In the genomic region with DNA sequence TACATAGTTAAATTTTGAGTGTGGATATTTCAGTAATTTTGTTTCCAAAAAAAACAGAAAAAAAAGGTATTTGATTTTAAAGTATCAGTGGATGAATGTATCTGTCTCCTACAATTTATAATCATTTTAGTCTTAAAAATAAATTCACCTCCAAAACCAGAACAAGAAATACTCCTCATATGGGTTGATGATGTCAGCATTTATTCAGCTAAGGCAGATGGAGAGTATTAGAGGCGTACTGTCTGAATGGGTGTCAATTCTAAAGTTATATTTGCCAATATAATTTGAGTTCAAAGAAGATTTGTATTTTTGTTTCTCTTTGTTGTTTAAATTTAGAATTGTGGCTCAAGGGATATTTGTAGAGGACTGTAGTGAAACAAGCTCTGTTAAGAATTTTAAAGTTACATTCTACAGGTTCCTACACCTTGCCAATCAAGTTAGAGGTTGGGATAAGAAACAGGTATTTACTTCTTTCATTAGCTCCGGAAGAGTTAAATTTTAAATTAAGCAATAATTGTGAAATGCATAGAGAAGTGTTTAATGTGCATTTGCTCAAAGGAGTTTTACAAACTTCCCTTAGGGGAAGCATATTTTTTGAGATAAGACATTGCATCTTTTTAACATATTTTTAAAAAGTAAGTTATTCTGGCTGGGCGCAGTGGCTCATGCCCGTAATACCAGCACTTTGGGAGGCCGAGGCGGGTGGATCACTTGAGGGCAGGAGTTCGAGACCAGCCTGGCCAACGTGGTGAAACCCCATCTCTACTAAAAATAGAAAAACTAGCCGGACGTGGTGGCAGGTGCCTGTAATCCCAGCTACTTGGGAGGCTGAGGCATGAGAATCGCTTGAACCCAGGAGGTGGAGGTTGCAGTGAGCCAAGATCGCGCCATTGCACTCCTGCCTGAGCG, we compare ENCODE assay signal across 8 cellular contexts. TPM values are rescaled to one million over a fixed set of nuclear protein-coding genes. Genes with fewer than 3 reads are reported as not detected.
A peak's percentile ranks its signal among the peaks of the same experiment; 100 is the strongest.
DNase-seq lines count a peak whose midpoint lies in the region; ATAC-seq and TF ChIP-seq lines count a peak whose summit lies in the region.

No MANE protein-coding gene starts in this region.

- BruUV-seq in Caco-2 (replicated peaks; lab: Mats Ljungman, UMichigan), result no TSS peak

- H3K4me3 ChIP-seq in Caco-2 (ENCODE audit: low read depth, low read length) (no peak overlapping the region), MM.1S (ENCODE audit: low read length) (peak overlapping the region; percentile 74), colonic mucosa (peak overlapping the region; percentile 54)

- peaks cover 6% of the 10 kb centered on the region for H3K4me1 Mint-ChIP-seq in Caco-2 (ENCODE audit: low read depth, unreplicated experiment)
- H3K4me1 Mint-ChIP-seq in naive thymus-derived CD8-positive, alpha-beta T cell, result peaks cover 1 to 23% (median 9%) of the 10 kb centered on the region in 4 donors

- H3K4me1 ChIP-seq in Caco-2, result no peaks in the 10 kb centered on the region
- peaks cover 11% of the 10 kb centered on the region; the same call in 1 of the 2 replicates for H3K4me1 ChIP-seq in MM.1S (ENCODE audit: low read length)
- no peaks in the 10 kb centered on the region for H3K4me1 ChIP-seq in colonic mucosa

- H3K27ac ChIP-seq in MM.1S (ENCODE audit: low read length), result peak overlapping the region; percentile 80
- H3K27ac ChIP-seq in colonic mucosa, result peak overlapping the region; percentile 61

- TF ChIP-seq CTCF in Caco-2 (IDR thresholded peaks at IDR 0.05; ENCODE audit: insufficient read depth in 1 of 2, low read depth in 1 of 2, low read length in 1 of 2, severe bottlenecking in 1 of 2, unreplicated experiment in 1 of 2) (no peak), MM.1S (IDR thresholded peaks at IDR 0.05; ENCODE audit: low read length) (no peak), colonic mucosa (IDR thresholded peaks at IDR 0.05) (no peak)

- H3K9me3 Mint-ChIP-seq in Caco-2 (ENCODE audit: unreplicated experiment), result no peaks in the 10 kb centered on the region
- H3K9me3 Mint-ChIP-seq in naive thymus-derived CD8-positive, alpha-beta T cell, result peaks cover 0 to 3% (median 0%) of the 10 kb centered on the region in 9 donors

- H3K27me3 Mint-ChIP-seq in Caco-2 (ENCODE audit: insufficient read depth, unreplicated experiment), result peaks cover 4% of the 10 kb centered on the region
- peaks cover 5 to 17% (median 10%) of the 10 kb centered on the region in 5 donors for H3K27me3 Mint-ChIP-seq in naive thymus-derived CD8-positive, alpha-beta T cell

- H3K9ac ChIP-seq in MM.1S (ENCODE audit: low read length), result peak overlapping the region; percentile 80
- H3K9ac ChIP-seq in colonic mucosa (ENCODE audit: low read depth in 2 of 2, low read length in 2 of 2), result peak overlapping the region in 1 of 2 donors; percentile 79

- H3K27me3 ChIP-seq in Caco-2 (replicated peaks; ENCODE audit: control insufficient read depth, insufficient read depth, low read length), result no peaks in the 10 kb centered on the region
- H3K27me3 ChIP-seq in MM.1S (replicated peaks; ENCODE audit: insufficient read depth, low read length), result no peaks in the 10 kb centered on the region
- no peaks in the 10 kb centered on the region for H3K27me3 ChIP-seq in colonic mucosa

- no peak overlapping the region for H3K27ac Mint-ChIP-seq in Caco-2 (ENCODE audit: unreplicated experiment)
- H3K27ac Mint-ChIP-seq in naive thymus-derived CD8-positive, alpha-beta T cell, result peak overlapping the region in 1 of 10 donors; percentile 65

- intact Hi-C loops in Caco-2 (cut with micrococcal nuclease; ENCODE audit: unreplicated experiment), result loop anchor here (1.0 to 5.0 kb wide), 3 partner anchors 11 to 157 kb away; no protein-coding TSS in a partner anchor
- intact Hi-C loops in colonic mucosa (cut with DNase I), result no loop called here

- no peaks in the 10 kb centered on the region for H3K36me3 ChIP-seq in Caco-2 (ENCODE audit: control insufficient read depth, insufficient read depth, low read length)
- H3K36me3 ChIP-seq in MM.1S (replicated peaks; ENCODE audit: insufficient read depth, low read length), result no peaks in the 10 kb centered on the region
- no peaks in the 10 kb centered on the region for H3K36me3 ChIP-seq in colonic mucosa

- no peaks in the 10 kb centered on the region for H3K36me3 Mint-ChIP-seq in Caco-2 (ENCODE audit: insufficient read depth, unreplicated experiment)
- no peaks in the 10 kb centered on the region for H3K36me3 Mint-ChIP-seq in naive thymus-derived CD8-positive, alpha-beta T cell

- DNase-seq in Caco-2 (no peak), MM.1S (peak; percentile 62), colonic mucosa (no peak), HCEC 1CT (no peak), hepatic stellate cell (ENCODE audit: low spot score) (no peak)
- no peak for DNase-seq in naive thymus-derived CD8-positive, alpha-beta T cell
- no peak for DNase-seq in activated CD4-positive, alpha-beta T cell treated with anti-CD3 and anti-CD28 coated beads for 4 hours

- H3K9me3 ChIP-seq in Caco-2 (no peaks in the 10 kb centered on the region), MM.1S (replicated peaks; ENCODE audit: insufficient read depth, low read length) (no peaks in the 10 kb centered on the region), colonic mucosa (no peaks in the 10 kb centered on the region)

- H2AFZ ChIP-seq in MM.1S (ENCODE audit: low read length), result peak overlapping the region; percentile 82

- H3K4me2 ChIP-seq in MM.1S (ENCODE audit: low read depth, low read length), result peak overlapping the region; percentile 59

- H3F3A ChIP-seq in MM.1S (ENCODE audit: insufficient read depth, low read length), result peaks cover 14% of the 10 kb centered on the region

- POLR2A ChIA-PET in Caco-2 (lab: Charles Lee), result no interaction called here
- POLR2A ChIA-PET in naive thymus-derived CD8-positive, alpha-beta T cell (lab: Charles Lee), result no interaction called here

- H3K79me2 ChIP-seq in MM.1S (ENCODE audit: low read length), result peaks cover 42% of the 10 kb centered on the region

- H4K20me1 ChIP-seq in MM.1S (ENCODE audit: insufficient read depth, low read length), result no peaks in the 10 kb centered on the region

- ATAC-seq in naive thymus-derived CD8-positive, alpha-beta T cell, result no peak
- ATAC-seq in activated CD4-positive, CD25-positive, alpha-beta regulatory T cell treated with anti-CD3 and anti-CD28 coated beads, Interleukin-2, amount 50 U/mL, for 24 hours, result no peak

- CTCF ChIA-PET in Caco-2 (lab: Charles Lee), result interaction anchor here (0.9 kb wide), 1 partner anchor 107 kb away, joined by 3 read pairs; no protein-coding TSS in a partner anchor

- H3K4me3 Mint-ChIP-seq in Caco-2 (ENCODE audit: unreplicated experiment), result peak overlapping the region; percentile 89
- H3K4me3 Mint-ChIP-seq in naive thymus-derived CD8-positive, alpha-beta T cell, result peak overlapping the region in 9 of 10 donors; percentile 73 to 89 (median 88)

- no peaks in the 10 kb centered on the region for H3K9me2 ChIP-seq in MM.1S (replicated peaks; ENCODE audit: insufficient read depth, low read length)

RNA-seq across cellular contexts. Expression of a gene that starts 1.2 kb away (rescaled TPM):
- 2.0 and 3.4 TPM in 2 replicates for total RNA-seq in Caco-2 (2022)
- total RNA-seq in colonic mucosa, result 1 to 10 TPM; 3.1 to 6.3 TPM
- under 1 TPM in 1 of 2 experiments, not detected in 1; 0.13 TPM for total RNA-seq in naive thymus-derived CD8-positive, alpha-beta T cell
- polyA plus RNA-seq in naive thymus-derived CD8-positive, alpha-beta T cell, result not detected
